Comparison of ENCODE assay signal across 1 cellular context in the genomic region with DNA sequence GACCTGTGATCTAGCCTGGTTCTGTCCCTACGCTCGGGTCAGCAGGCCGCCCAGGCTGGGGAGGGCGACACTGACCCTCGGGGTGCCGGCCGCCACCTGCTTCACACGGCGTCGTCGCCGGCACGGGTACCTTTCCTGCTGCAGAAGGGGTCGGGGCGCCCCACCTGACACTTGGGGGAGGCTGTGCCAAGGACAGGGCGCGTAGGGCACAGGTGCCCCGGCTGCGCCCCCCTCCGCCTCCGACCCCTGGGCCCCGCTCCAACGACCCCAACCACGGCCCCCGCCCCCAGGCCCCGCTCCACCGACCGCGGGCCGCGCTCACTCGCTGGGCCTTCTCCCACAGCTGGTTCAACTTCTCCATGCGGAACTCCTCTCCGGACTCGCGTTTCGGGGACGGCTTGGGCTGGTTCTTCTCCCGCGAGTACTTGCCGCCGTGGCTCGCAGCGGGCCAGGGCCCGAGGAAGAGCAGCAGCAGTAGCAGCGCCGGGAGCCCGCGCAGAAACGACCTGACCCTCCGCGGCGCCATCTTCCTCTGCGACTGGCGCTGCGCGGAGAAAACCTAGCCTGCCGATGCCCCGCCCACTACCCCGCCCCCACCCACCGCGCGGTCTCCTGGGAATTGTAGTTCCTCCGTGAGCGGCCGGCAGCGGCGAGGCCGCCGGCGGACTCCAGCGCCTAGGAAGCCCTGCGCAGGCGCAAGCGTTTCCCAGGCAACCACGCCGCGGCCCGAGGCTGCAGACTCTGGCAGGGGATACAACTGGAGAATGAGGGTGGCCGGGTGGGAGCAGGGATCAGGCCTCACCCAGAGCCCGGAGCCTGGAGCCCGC.
TF ChIP-seq lines count a peak whose summit lies in the region.

A gene with protein sequence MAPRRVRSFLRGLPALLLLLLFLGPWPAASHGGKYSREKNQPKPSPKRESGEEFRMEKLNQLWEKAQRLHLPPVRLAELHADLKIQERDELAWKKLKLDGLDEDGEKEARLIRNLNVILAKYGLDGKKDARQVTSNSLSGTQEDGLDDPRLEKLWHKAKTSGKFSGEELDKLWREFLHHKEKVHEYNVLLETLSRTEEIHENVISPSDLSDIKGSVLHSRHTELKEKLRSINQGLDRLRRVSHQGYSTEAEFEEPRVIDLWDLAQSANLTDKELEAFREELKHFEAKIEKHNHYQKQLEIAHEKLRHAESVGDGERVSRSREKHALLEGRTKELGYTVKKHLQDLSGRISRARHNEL (minus strand): TSS at position 536 of the 827 bp plus-strand sequence. CDS start 10 bp downstream, at position 526.

TF ChIP-seq in HepG2, 621 proteins besides CTCF, POLR2A, EP300 and RAD21 (continued from another document and continues in another):
- TF ChIP-seq, protein P1, sequence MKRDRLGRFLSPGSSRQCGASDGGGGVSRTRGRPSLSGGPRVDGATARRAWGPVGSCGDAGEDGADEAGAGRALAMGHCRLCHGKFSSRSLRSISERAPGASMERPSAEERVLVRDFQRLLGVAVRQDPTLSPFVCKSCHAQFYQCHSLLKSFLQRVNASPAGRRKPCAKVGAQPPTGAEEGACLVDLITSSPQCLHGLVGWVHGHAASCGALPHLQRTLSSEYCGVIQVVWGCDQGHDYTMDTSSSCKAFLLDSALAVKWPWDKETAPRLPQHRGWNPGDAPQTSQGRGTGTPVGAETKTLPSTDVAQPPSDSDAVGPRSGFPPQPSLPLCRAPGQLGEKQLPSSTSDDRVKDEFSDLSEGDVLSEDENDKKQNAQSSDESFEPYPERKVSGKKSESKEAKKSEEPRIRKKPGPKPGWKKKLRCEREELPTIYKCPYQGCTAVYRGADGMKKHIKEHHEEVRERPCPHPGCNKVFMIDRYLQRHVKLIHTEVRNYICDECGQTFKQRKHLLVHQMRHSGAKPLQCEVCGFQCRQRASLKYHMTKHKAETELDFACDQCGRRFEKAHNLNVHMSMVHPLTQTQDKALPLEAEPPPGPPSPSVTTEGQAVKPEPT (CRISPR knock-in tag; IDR thresholded peaks at IDR 0.05; ENCODE audit: low read depth), result no peak
- TF ChIP-seq KLF11 (CRISPR knock-in tag; IDR thresholded peaks at IDR 0.05) (peak; percentile 80), ZNF17 (CRISPR knock-in tag; IDR thresholded peaks at IDR 0.05) (0 out of 2 replicates have a peak, but pooled peaks have one; percentile 20), CAMTA2 (CRISPR knock-in tag; IDR thresholded peaks at IDR 0.05; ENCODE audit: borderline replicate concordance) (no peak), SSRP1 (CRISPR knock-in tag; IDR thresholded peaks at IDR 0.05) (no peak), GMEB2 (CRISPR knock-in tag; IDR thresholded peaks at IDR 0.05; ENCODE audit: low read depth) (no peak), TOPORS (CRISPR knock-in tag; IDR thresholded peaks at IDR 0.05) (0 out of 2 replicates have a peak, but pooled peaks have one; percentile 54), THRA (CRISPR knock-in tag; IDR thresholded peaks at IDR 0.05; ENCODE audit: borderline replicate concordance) (peak; percentile 44; the same call in 1 of the 2 replicates), AKAP8 (CRISPR knock-in tag; IDR thresholded peaks at IDR 0.05) (peak; percentile 65; the same call in 1 of the 2 replicates), SOX6 (IDR thresholded peaks at IDR 0.05) (no peak), SOX6 (CRISPR knock-in tag; IDR thresholded peaks at IDR 0.05) (no peak; the same call in 1 of the 2 replicates), SRSF4 (IDR thresholded peaks at IDR 0.05; ENCODE audit: low read depth, low read length, poor library complexity, severe bottlenecking) (no peak), ZBTB7A (CRISPR knock-in tag; IDR thresholded peaks at IDR 0.05) (0 out of 2 replicates have a peak, but pooled peaks have one; percentile 21), NFE2 (CRISPR knock-in tag; IDR thresholded peaks at IDR 0.05) (no peak), ZNF850 (CRISPR knock-in tag; conservative IDR thresholded peaks at IDR 0.05) (no peak), ZNF407 (CRISPR knock-in tag; IDR thresholded peaks at IDR 0.05; ENCODE audit: not compliant biosample characterization) (peak; percentile 59), MAX (IDR thresholded peaks at IDR 0.05) (peak; percentile 59; the same call in 1 of the 2 replicates), GTF2F1 (IDR thresholded peaks at IDR 0.05; ENCODE audit: low read length) (no peak), EEA1 (CRISPR knock-in tag; IDR thresholded peaks at IDR 0.05; ENCODE audit: borderline replicate concordance) (peak; percentile 74; the same call in 1 of the 2 replicates), PAWR (CRISPR knock-in tag; IDR thresholded peaks at IDR 0.05; ENCODE audit: borderline replicate concordance) (no peak), ETS1 (CRISPR knock-in tag; IDR thresholded peaks at IDR 0.05) (no peak), ZNF614 (CRISPR knock-in tag; IDR thresholded peaks at IDR 0.05; ENCODE audit: borderline replicate concordance) (peak; percentile 32; the same call in 1 of the 2 replicates), KDM3A (CRISPR knock-in tag; IDR thresholded peaks at IDR 0.05; ENCODE audit: low read depth) (no peak), MBNL3 (CRISPR knock-in tag; conservative IDR thresholded peaks at IDR 0.05) (no peak), ZNF12 (CRISPR knock-in tag; IDR thresholded peaks at IDR 0.05) (peak; percentile 23; the same call in 1 of the 2 replicates), ZSCAN25 (CRISPR knock-in tag; IDR thresholded peaks at IDR 0.05) (0 out of 2 replicates have a peak, but pooled peaks have one; percentile 32), HDAC6 (IDR thresholded peaks at IDR 0.05; ENCODE audit: low read depth, low read length) (no peak), HES4 (CRISPR knock-in tag; IDR thresholded peaks at IDR 0.05; ENCODE audit: borderline replicate concordance) (peak; percentile 69; the same call in 1 of the 2 replicates), TBX3 (IDR thresholded peaks at IDR 0.05; ENCODE audit: borderline replicate concordance) (no peak), ADNP (CRISPR knock-in tag; IDR thresholded peaks at IDR 0.05) (no peak), ZNF547 (CRISPR knock-in tag; IDR thresholded peaks at IDR 0.05) (0 out of 2 replicates have a peak, but pooled peaks have one; percentile 38), XRCC5 (optimal IDR thresholded peaks at IDR 0.05; ENCODE audit: low read length) (no peak), ZNF883 (CRISPR knock-in tag; IDR thresholded peaks at IDR 0.05; ENCODE audit: not compliant biosample characterization) (peak; percentile 78)
- TF ChIP-seq, protein P2, sequence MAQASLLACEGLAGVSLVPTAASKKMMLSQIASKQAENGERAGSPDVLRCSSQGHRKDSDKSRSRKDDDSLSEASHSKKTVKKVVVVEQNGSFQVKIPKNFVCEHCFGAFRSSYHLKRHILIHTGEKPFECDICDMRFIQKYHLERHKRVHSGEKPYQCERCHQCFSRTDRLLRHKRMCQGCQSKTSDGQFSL (CRISPR knock-in tag; IDR thresholded peaks at IDR 0.05), result no peak
- TF ChIP-seq, protein P3, sequence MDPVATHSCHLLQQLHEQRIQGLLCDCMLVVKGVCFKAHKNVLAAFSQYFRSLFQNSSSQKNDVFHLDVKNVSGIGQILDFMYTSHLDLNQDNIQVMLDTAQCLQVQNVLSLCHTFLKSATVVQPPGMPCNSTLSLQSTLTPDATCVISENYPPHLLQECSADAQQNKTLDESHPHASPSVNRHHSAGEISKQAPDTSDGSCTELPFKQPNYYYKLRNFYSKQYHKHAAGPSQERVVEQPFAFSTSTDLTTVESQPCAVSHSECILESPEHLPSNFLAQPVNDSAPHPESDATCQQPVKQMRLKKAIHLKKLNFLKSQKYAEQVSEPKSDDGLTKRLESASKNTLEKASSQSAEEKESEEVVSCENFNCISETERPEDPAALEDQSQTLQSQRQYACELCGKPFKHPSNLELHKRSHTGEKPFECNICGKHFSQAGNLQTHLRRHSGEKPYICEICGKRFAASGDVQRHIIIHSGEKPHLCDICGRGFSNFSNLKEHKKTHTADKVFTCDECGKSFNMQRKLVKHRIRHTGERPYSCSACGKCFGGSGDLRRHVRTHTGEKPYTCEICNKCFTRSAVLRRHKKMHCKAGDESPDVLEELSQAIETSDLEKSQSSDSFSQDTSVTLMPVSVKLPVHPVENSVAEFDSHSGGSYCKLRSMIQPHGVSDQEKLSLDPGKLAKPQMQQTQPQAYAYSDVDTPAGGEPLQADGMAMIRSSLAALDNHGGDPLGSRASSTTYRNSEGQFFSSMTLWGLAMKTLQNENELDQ (CRISPR knock-in tag; IDR thresholded peaks at IDR 0.05; ENCODE audit: borderline replicate concordance), result 0 out of 2 replicates have a peak, but pooled peaks have one; percentile 26
